In genomic region chr5:142699105-142699720, GRCh38 we compare ENCODE assay signal across 8 cellular contexts. TPM values are rescaled to one million over a fixed set of nuclear protein-coding genes. Genes with fewer than 3 reads are reported as not detected.
DNase-seq lines count a peak whose midpoint lies in the region; ATAC-seq and TF ChIP-seq lines count a peak whose summit lies in the region.

No MANE protein-coding gene starts in this region.

- H3K9me3 ChIP-seq in OCI-LY1 (ENCODE audit: low read length) (no peaks in the 10 kb centered on the region), muscle layer of colon (ENCODE audit: low read length) (no peaks in the 10 kb centered on the region)

- H3K4me3 ChIP-seq in OCI-LY1 (ENCODE audit: low read depth, low read length, poor library complexity, severe bottlenecking), result no peak overlapping the region
- H3K4me3 ChIP-seq in epithelial cell of esophagus (ENCODE audit: low read length), result no peak overlapping the region
- H3K4me3 ChIP-seq in muscle layer of colon (ENCODE audit: low read depth in 1 of 2, low read length in 2 of 2), result no peak overlapping the region

- H4K20me1 ChIP-seq in OCI-LY1 (ENCODE audit: insufficient read depth, low read length), result no peaks in the 10 kb centered on the region

- no peaks in the 10 kb centered on the region for H3K4me1 ChIP-seq in OCI-LY1 (ENCODE audit: insufficient read depth, low read length, severe bottlenecking)
- peaks cover 23% of the 10 kb centered on the region for H3K4me1 ChIP-seq in muscle layer of colon (ENCODE audit: insufficient read depth, low read length)

- H3K27me3 ChIP-seq in OCI-LY1 (ENCODE audit: insufficient read depth, low read length), result no peaks in the 10 kb centered on the region; the same call in 1 of the 2 replicates
- H3K27me3 ChIP-seq in muscle layer of colon (ENCODE audit: control insufficient read depth in 1 of 2, insufficient read depth in 2 of 2, low read length in 2 of 2), result no peaks in the 10 kb centered on the region

- no peaks in the 10 kb centered on the region for H3K9me2 ChIP-seq in OCI-LY1 (ENCODE audit: low read depth, low read length)

- no peaks in the 10 kb centered on the region for H3F3A ChIP-seq in OCI-LY1 (ENCODE audit: insufficient read depth, low read length)

- no peak overlapping the region for H3K9ac ChIP-seq in OCI-LY1 (ENCODE audit: low read length)
- no peak overlapping the region for H3K9ac ChIP-seq in muscle layer of colon (ENCODE audit: low read length)

- no peak overlapping the region for H3K4me2 ChIP-seq in OCI-LY1 (ENCODE audit: low read length)

- H3K79me2 ChIP-seq in OCI-LY1 (ENCODE audit: insufficient read depth, low read length), result no peaks in the 10 kb centered on the region

- DNase-seq in AG08396 (ENCODE audit: low spot score) (peak; percentile 83), HT1080 (ENCODE audit: low read depth) (peak; percentile 83), epithelial cell of esophagus (ENCODE audit: low read depth) (peak; percentile 76)
- DNase-seq in activated CD8-positive, alpha-beta memory T cell treated with anti-CD3 and anti-CD28 coated beads, Interleukin-2, amount 50 U/mL, for 1 hour (ENCODE audit: extremely low read depth), result peak; percentile 22
- peak; percentile 31 to 65 for DNase-seq in stimulated activated CD8-positive, alpha-beta memory T cell treated with anti-CD3 and anti-CD28 coated beads, Interleukin-4, amount 100 ng/mL, for 4 hours (ENCODE audit: low read depth in 2 of 2, low spot score in 1 of 2)

- H3K27ac ChIP-seq in OCI-LY1 (ENCODE audit: low read depth, low read length, poor library complexity, severe bottlenecking) (no peak overlapping the region), muscle layer of colon (ENCODE audit: low read depth, low read length) (peak overlapping the region; percentile 6)

- peak; percentile 91 for TF ChIP-seq CTCF in OCI-LY1 (IDR thresholded peaks at IDR 0.05; ENCODE audit: low read length)
- peak; percentile 99 for TF ChIP-seq CTCF in epithelial cell of esophagus (IDR thresholded peaks at IDR 0.05; ENCODE audit: insufficient read depth, low read depth, low read length, missing control alignments)

- H3K36me3 ChIP-seq in OCI-LY1 (ENCODE audit: insufficient read depth, low read length) (no peaks in the 10 kb centered on the region), muscle layer of colon (ENCODE audit: insufficient read depth, low read length) (no peaks in the 10 kb centered on the region)

- ATAC-seq in GM19035 (IDR thresholded peaks at IDR 0.05; ENCODE audit: unreplicated experiment), result peak; percentile 70

- H2AFZ ChIP-seq in OCI-LY1 (ENCODE audit: low read length), result no peak overlapping the region

RNA-seq across cellular contexts. Expression of gene FGF1, which starts 13.3 kb away (rescaled TPM):
- total RNA-seq in HT1080 (2014; rRNA removed; shearing (Covaris generic)), result 4.0 and 7.2 TPM in 2 replicates
- polyA plus RNA-seq in HT1080 (2015; cell fraction: cytosol; rRNA removed), result 4.7 and 5.6 TPM in 2 replicates
- polyA plus RNA-seq in HT1080 (2015; cell fraction: nucleus; rRNA removed), result 5.0 and 5.4 TPM in 2 replicates

Comparison
In these comparisons a context has a peak if more than half of its experiments do, and no peak if none do; other contexts are left out.
1. DNase-seq: peak in every context shown above with its lines; median percentile 83 in AG08396; 83 in HT1080; 76 in epithelial cell of esophagus; 48 in stimulated activated CD8-positive, alpha-beta memory T cell treated with anti-CD3 and anti-CD28 coated beads, Interleukin-4, amount 100 ng/mL, for 4 hours; 22 in activated CD8-positive, alpha-beta memory T cell treated with anti-CD3 and anti-CD28 coated beads, Interleukin-2, amount 50 U/mL, for 1 hour.